18 cellular contexts compared by ENCODE assay signal in genomic region chr6:26332843-26333242, GRCh38. TPM values are rescaled to one million over a fixed set of nuclear protein-coding genes. Genes with fewer than 3 reads are reported as not detected.
DNase-seq lines count a peak whose midpoint lies in the region; ATAC-seq and TF ChIP-seq lines count a peak whose summit lies in the region.
"Had no signal": no experiment of that assay in that cellular context is flagged by ENCODE, and none has a peak within 500 bp of the region (broad histone marks: within the 10 kb centered on the region; RNA-seq: fewer than 3 reads in every experiment).

No MANE protein-coding gene starts in this region.

- 90% methylated on average over 3 of the region's 3 CpGs for WGBS in SK-N-SH (ENCODE audit: low lambda C conversion rate)

- H3K27ac ChIP-seq in SK-N-SH (ENCODE audit: low read depth in 2 of 2, low read length in 1 of 2): no peak overlapping the region
- H3K27ac ChIP-seq in GM23338 (ENCODE audit: low read depth): no peak overlapping the region
- H3K27ac ChIP-seq in RWPE2 (ENCODE audit: poor library complexity, severe bottlenecking): no peak overlapping the region
- H3K27ac ChIP-seq: 22Rv1, ascending aorta, ovary, thoracic aorta had no signal

- TF ChIP-seq CTCF in SK-N-SH (IDR thresholded peaks at IDR 0.05) (no peak), GM23338 (conservative IDR thresholded peaks at IDR 0.05; ENCODE audit: low read depth in 2 of 2) (no peak), RWPE2 (IDR thresholded peaks at IDR 0.05; ENCODE audit: poor library complexity, severe bottlenecking) (no peak), glutamatergic neuron (IDR thresholded peaks at IDR 0.05; ENCODE audit: partially characterized antibody, unreplicated experiment) (no peak), osteocyte (IDR thresholded peaks at IDR 0.05) (no peak)

- H2AFZ ChIP-seq in SK-N-SH (ENCODE audit: low read depth): 0 out of 2 replicates have a peak overlapping the region, but pooled peaks have one; percentile 0
- H2AFZ ChIP-seq in GM23338: no peak overlapping the region

- no peaks in the 10 kb centered on the region for H3K36me3 ChIP-seq in SK-N-SH (replicated peaks in 1 of 2; ENCODE audit: control insufficient read depth in 1 of 2, insufficient read depth in 2 of 2, low read length in 1 of 2)
- no peaks in the 10 kb centered on the region for H3K36me3 ChIP-seq in GM23338 (ENCODE audit: insufficient read depth)
- H3K36me3 ChIP-seq in RWPE2 (ENCODE audit: low read depth): no peaks in the 10 kb centered on the region
- H3K36me3 ChIP-seq: ascending aorta, ovary, thoracic aorta had no signal

- no peaks in the 10 kb centered on the region for H4K20me1 ChIP-seq in SK-N-SH (ENCODE audit: insufficient read depth)
- no peaks in the 10 kb centered on the region for H4K20me1 ChIP-seq in GM23338 (replicated peaks; ENCODE audit: insufficient read depth)

- H3K4me1 ChIP-seq in SK-N-SH (ENCODE audit: control insufficient read depth in 1 of 2, insufficient read depth in 2 of 2, low read depth in 1 of 2, low read length in 1 of 2) (peaks cover 4 to 12% of the 10 kb centered on the region in 2 experiments), GM23338 (ENCODE audit: insufficient read depth) (peaks cover 13% of the 10 kb centered on the region), RWPE2 (ENCODE audit: insufficient read depth, poor library complexity, severe bottlenecking) (peaks cover 20% of the 10 kb centered on the region)
- H3K4me1 ChIP-seq: ascending aorta had no signal

- H3K9ac ChIP-seq in SK-N-SH: no peak overlapping the region

- H3K27me3 ChIP-seq in SK-N-SH (ENCODE audit: insufficient read depth): no peaks in the 10 kb centered on the region
- peaks cover 27% of the 10 kb centered on the region for H3K27me3 ChIP-seq in GM23338 (ENCODE audit: insufficient read depth)
- H3K27me3 ChIP-seq in RWPE2 (ENCODE audit: insufficient read depth, poor library complexity, severe bottlenecking): no peaks in the 10 kb centered on the region
- H3K27me3 ChIP-seq: ovary had no signal

- no peak overlapping the region for H3K4me2 ChIP-seq in SK-N-SH
- peak overlapping the region; percentile 82 for H3K4me2 ChIP-seq in GM23338

- H3K9me3 ChIP-seq in SK-N-SH (no peaks in the 10 kb centered on the region), RWPE2 (ENCODE audit: severe bottlenecking) (no peaks in the 10 kb centered on the region)
- H3K9me3 ChIP-seq: ascending aorta, ovary, thoracic aorta had no signal

- no peaks in the 10 kb centered on the region for H3K36me3 Mint-ChIP-seq in GM23338 (ENCODE audit: low read depth)
- no peaks in the 10 kb centered on the region for H3K36me3 Mint-ChIP-seq in glutamatergic neuron (ENCODE audit: unreplicated experiment)
- H3K36me3 Mint-ChIP-seq in osteocyte (ENCODE audit: unreplicated experiment): no peaks in the 10 kb centered on the region
- H3K36me3 Mint-ChIP-seq: immature natural killer cell had no signal

- H3K9me2 ChIP-seq in SK-N-SH (no peaks in the 10 kb centered on the region), GM23338 (ENCODE audit: insufficient read depth) (no peaks in the 10 kb centered on the region)

- POLR2A ChIA-PET in SK-N-SH (lab: Yijun Ruan, JAX): no interaction called here

- no peak for TF ChIP-seq EP300 in SK-N-SH (IDR thresholded peaks at IDR 0.05; ENCODE audit: borderline replicate concordance in 1 of 2, low read depth in 1 of 2, low read length in 1 of 2)

- H3K27ac Mint-ChIP-seq in GM23338 (no peak overlapping the region), glutamatergic neuron (ENCODE audit: unreplicated experiment) (no peak overlapping the region), osteocyte (ENCODE audit: unreplicated experiment) (no peak overlapping the region)
- H3K27ac Mint-ChIP-seq: immature natural killer cell had no signal

- H3K4me3 ChIP-seq in SK-N-SH (ENCODE audit: low read depth in 2 of 2, low read length in 1 of 2) (no peak overlapping the region), GM23338 (peak overlapping the region; percentile 68), RWPE2 (ENCODE audit: severe bottlenecking) (peak overlapping the region; percentile 56)
- H3K4me3 ChIP-seq: ascending aorta, ovary, thoracic aorta had no signal

- H3K4me3 Mint-ChIP-seq in GM23338: peak overlapping the region; percentile 88
- H3K4me3 Mint-ChIP-seq in glutamatergic neuron (ENCODE audit: unreplicated experiment): peak overlapping the region; percentile 88
- H3K4me3 Mint-ChIP-seq in osteocyte (ENCODE audit: unreplicated experiment): no peak overlapping the region

- CTCF ChIA-PET in SK-N-SH (lab: Yijun Ruan, JAX): interaction anchor here (1.1 to 3.7 kb wide), 5 partner anchors 8 to 239 kb away, joined by 3 to 34 read pairs (median 8); no protein-coding TSS in a partner anchor

- no peak for TF ChIP-seq RAD21 in SK-N-SH (IDR thresholded peaks at IDR 0.05; ENCODE audit: low read length)

- ATAC-seq in SK-N-SH treated with all-trans-retinoic acid at 6 μM for 48 hours (no peak), GM23338 (no peak), RWPE2 (ENCODE audit: low read depth) (no peak)

- no peak for DNase-seq in SK-N-SH
- DNase-seq in GM23338 (ENCODE audit: low spot score): no peak
- DNase-seq in RWPE2 (ENCODE audit: low spot score): no peak
- DNase-seq in glutamatergic neuron: no peak
- no peak for DNase-seq in HuH-7.5 (ENCODE audit: low spot score)
- DNase-seq in osteocyte (ENCODE audit: extremely low spot score, unreplicated experiment): no peak
- no peak for DNase-seq in superior temporal gyrus (ENCODE audit: extremely low spot score)
- DNase-seq: immature natural killer cell, KBM-7, mesenchymal stem cell, NCI-H187 treated with DMSO at 0.1 percent for 48 hours, ovary, Right ventricle myocardium superior, small intestine had no signal

- peaks cover 6% of the 10 kb centered on the region; the same call in 2 of the 3 replicates for H3K9me3 Mint-ChIP-seq in GM23338
- H3K9me3 Mint-ChIP-seq in glutamatergic neuron (ENCODE audit: unreplicated experiment): peaks cover 19% of the 10 kb centered on the region
- H3K9me3 Mint-ChIP-seq in osteocyte (ENCODE audit: unreplicated experiment): no peaks in the 10 kb centered on the region

- peaks cover 28% of the 10 kb centered on the region for H3K27me3 Mint-ChIP-seq in GM23338 (ENCODE audit: insufficient read depth, low read depth, poor library complexity)
- H3K27me3 Mint-ChIP-seq in glutamatergic neuron (ENCODE audit: unreplicated experiment): peaks cover 23% of the 10 kb centered on the region
- peaks cover 37% of the 10 kb centered on the region for H3K27me3 Mint-ChIP-seq in osteocyte (ENCODE audit: unreplicated experiment)

- H3F3A ChIP-seq in SK-N-SH (replicated peaks; ENCODE audit: insufficient read depth) (peaks cover 29% of the 10 kb centered on the region), GM23338 (replicated peaks; ENCODE audit: low read depth) (no peaks in the 10 kb centered on the region)

- H3K4me1 Mint-ChIP-seq in GM23338: peaks cover 14% of the 10 kb centered on the region; the same call in 2 of the 3 replicates
- H3K4me1 Mint-ChIP-seq in glutamatergic neuron (ENCODE audit: low read depth, unreplicated experiment): peaks cover 6% of the 10 kb centered on the region
- peaks cover 45% of the 10 kb centered on the region for H3K4me1 Mint-ChIP-seq in osteocyte (ENCODE audit: unreplicated experiment)

- H3K79me2 ChIP-seq in SK-N-SH (ENCODE audit: insufficient read depth): no peaks in the 10 kb centered on the region
- no peaks in the 10 kb centered on the region for H3K79me2 ChIP-seq in GM23338 (replicated peaks; ENCODE audit: insufficient read depth)

TF ChIP-seq in SK-N-SH, 30 proteins besides CTCF, POLR2A, EP300 and RAD21 (continues in another document):
- no peak for TF ChIP-seq RCOR1 (IDR thresholded peaks at IDR 0.05; ENCODE audit: low read length)

TF ChIP-seq in SK-N-SH treated with all-trans-retinoic acid at 6 μM for 48 hours, 23 proteins besides CTCF, POLR2A, EP300 and RAD21 (continues in another document):
- TF ChIP-seq ZC3H10 (CRISPR knock-in tag; IDR thresholded peaks at IDR 0.05) (no peak), ZFP30 (CRISPR knock-in tag; IDR thresholded peaks at IDR 0.05) (no peak)

TF ChIP-seq in GM23338, 12 proteins besides CTCF, POLR2A, EP300 and RAD21 (continues in another document):
- TF ChIP-seq EZH2phosphoT487 (IDR thresholded peaks at IDR 0.05; ENCODE audit: unreplicated experiment): no peak
- TF ChIP-seq REST (IDR thresholded peaks at IDR 0.05; ENCODE audit: unreplicated experiment): no peak

RNA-seq across cellular contexts. Expression of gene BTN3A2, which starts 32.2 kb away (rescaled TPM):
- polyA plus RNA-seq in SK-N-SH (2012; rRNA removed): 20.3 and 24.2 TPM in 2 replicates
- polyA plus RNA-seq in SK-N-SH (2012; cell fraction: cytosol; rRNA removed): 19.5 and 22.5 TPM in 2 replicates
- polyA plus RNA-seq in SK-N-SH (2012; cell fraction: nucleus; rRNA removed): 31.8 and 33.3 TPM in 2 replicates
- total RNA-seq in GM23338 (2014; rRNA removed; shearing (Covaris generic)): 2.8 and 10.4 TPM in 2 replicates
- 3.4 and 4.3 TPM in 2 replicates for polyA plus RNA-seq in GM23338 (2016; fragmentation: Nextera tagmentation; extraction: Ambion mirVana)
- 1.3 TPM for total RNA-seq in glutamatergic neuron (ENCODE audit: unreplicated experiment)
- 17.6 and 22.7 TPM in 2 replicates for total RNA-seq in osteocyte

RNA-seq across cellular contexts. Expression of gene BTN2A2, which starts 50.1 kb away (rescaled TPM):
- 11.1 and 18.0 TPM in 2 replicates for polyA plus RNA-seq in SK-N-SH (2012; rRNA removed)
- 7.2 and 8.9 TPM in 2 replicates for polyA plus RNA-seq in SK-N-SH (2012; cell fraction: cytosol; rRNA removed)
- 31.9 and 47.9 TPM in 2 replicates for polyA plus RNA-seq in SK-N-SH (2012; cell fraction: nucleus; rRNA removed)
- 7.2 and 16.7 TPM in 2 replicates for total RNA-seq in GM23338 (2014; rRNA removed; shearing (Covaris generic))
- 5.9 and 7.3 TPM in 2 replicates for polyA plus RNA-seq in GM23338 (2016; fragmentation: Nextera tagmentation; extraction: Ambion mirVana)
- 109 TPM for total RNA-seq in glutamatergic neuron (ENCODE audit: unreplicated experiment)
- total RNA-seq in osteocyte: 27.8 and 32.0 TPM in 2 replicates

Comparison
In these comparisons a context has a peak if more than half of its experiments do, and no peak if none do; other contexts are left out.
1. H3K4me3 ChIP-seq: peak in GM23338 (single experiment) and RWPE2 (single experiment); none in SK-N-SH (0 of 2).